15 cellular contexts compared by ENCODE assay signal in genomic region chr6:81572020-81572419, GRCh38.
"Had no signal": no experiment of that assay in that cellular context is flagged by ENCODE, and none has a peak within 500 bp of the region (broad histone marks: within the 10 kb centered on the region; RNA-seq: fewer than 3 reads in every experiment).

No MANE protein-coding gene starts in this region.

- H3K27me3 ChIP-seq: left lung, right lobe of liver had no signal

- H3K9me3 ChIP-seq: left lung, prostate gland, right lobe of liver had no signal

- H3K27ac ChIP-seq: left lung, prostate gland, right lobe of liver had no signal

- H3K9me3 Mint-ChIP-seq: activated CD4-positive, alpha-beta T cell treated with anti-CD3 and anti-CD28 coated beads, Interleukin-2, amount 10 ng/mL, durations not matched to agents 24 days and 14 days; activated naive CD8-positive, alpha-beta T cell treated with anti-CD3 and anti-CD28 coated beads for 36 hours; dendritic cell treated with granulocyte-macrophage colony-stimulating factor and Interleukin-4, amounts not matched to agents 40 ng/mL and 50 ng/mL, for 4 days; WTC11 had no signal

- DNase-seq: activated CD4-positive, alpha-beta T cell treated with anti-CD3 and anti-CD28 coated beads, Interleukin-2, amount 10 ng/mL, durations not matched to agents 24 days and 14 days; activated naive CD8-positive, alpha-beta T cell treated with anti-CD3 and anti-CD28 coated beads for 36 hours; aorta; cerebellar nuclear complex; effector memory CD4-positive, alpha-beta T cell; islet precursor cell; left lung; mesendoderm; right lobe of liver; stimulated activated CD4-positive, alpha-beta T cell treated with anti-CD3 and anti-CD28 coated beads, Interleukin-12 subunit alpha, Interleukin-12 subunit beta, amount 100 ng/mL, for 4 hours; stimulated activated CD4-positive, alpha-beta T cell treated with anti-CD3 and anti-CD28 coated beads, Interleukin-2, amount 100 ng/mL, for 24 hours; SW 1271 had no signal

- H3K36me3 Mint-ChIP-seq: activated naive CD8-positive, alpha-beta T cell treated with anti-CD3 and anti-CD28 coated beads for 36 hours; WTC11 had no signal

- H3K4me3 Mint-ChIP-seq: activated CD4-positive, alpha-beta T cell treated with anti-CD3 and anti-CD28 coated beads, Interleukin-2, amount 10 ng/mL, durations not matched to agents 24 days and 14 days; activated naive CD8-positive, alpha-beta T cell treated with anti-CD3 and anti-CD28 coated beads for 36 hours; dendritic cell treated with granulocyte-macrophage colony-stimulating factor and Interleukin-4, amounts not matched to agents 40 ng/mL and 50 ng/mL, for 4 days; WTC11 had no signal

- H3K27me3 Mint-ChIP-seq: activated CD4-positive, alpha-beta T cell treated with anti-CD3 and anti-CD28 coated beads, Interleukin-2, amount 10 ng/mL, durations not matched to agents 24 days and 14 days; activated naive CD8-positive, alpha-beta T cell treated with anti-CD3 and anti-CD28 coated beads for 36 hours; dendritic cell treated with granulocyte-macrophage colony-stimulating factor and Interleukin-4, amounts not matched to agents 40 ng/mL and 50 ng/mL, for 4 days had no signal

- H3K27ac Mint-ChIP-seq: activated CD4-positive, alpha-beta T cell treated with anti-CD3 and anti-CD28 coated beads, Interleukin-2, amount 10 ng/mL, durations not matched to agents 24 days and 14 days; activated naive CD8-positive, alpha-beta T cell treated with anti-CD3 and anti-CD28 coated beads for 36 hours; dendritic cell treated with granulocyte-macrophage colony-stimulating factor and Interleukin-4, amounts not matched to agents 40 ng/mL and 50 ng/mL, for 4 days; WTC11 had no signal

- H3K36me3 ChIP-seq: left lung, prostate gland, right lobe of liver had no signal

- H3K4me1 Mint-ChIP-seq: activated CD4-positive, alpha-beta T cell treated with anti-CD3 and anti-CD28 coated beads, Interleukin-2, amount 10 ng/mL, durations not matched to agents 24 days and 14 days; activated naive CD8-positive, alpha-beta T cell treated with anti-CD3 and anti-CD28 coated beads for 36 hours had no signal

- H3K4me1 ChIP-seq: left lung, prostate gland, right lobe of liver had no signal

- ATAC-seq: left lung, WTC11 had no signal

- H3K4me3 ChIP-seq: left lung, prostate gland, right lobe of liver had no signal
